In the genomic region with DNA sequence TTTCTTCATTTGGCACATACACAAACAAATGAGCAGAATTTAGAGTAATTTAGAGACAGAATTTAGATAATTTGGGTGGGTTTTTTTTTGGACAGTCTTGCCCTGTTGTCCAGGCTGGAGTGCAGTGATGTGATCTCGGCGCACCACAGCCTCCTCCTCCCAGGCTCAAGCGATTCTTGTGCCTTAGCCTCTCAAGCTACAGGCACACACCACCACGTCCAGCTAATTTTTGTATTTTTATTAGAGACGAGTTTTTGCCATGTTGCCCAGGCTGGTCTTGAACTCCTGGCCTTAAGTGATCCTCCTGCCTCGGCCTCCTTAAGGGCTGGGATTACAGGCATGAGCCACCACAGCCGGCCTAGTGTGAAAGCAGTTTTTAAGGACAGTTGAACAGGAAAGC, we compare ENCODE assay signal across 6 cellular contexts.
"Had no signal": no experiment of that assay in that cellular context is flagged by ENCODE, and none has a peak within 500 bp of the region (broad histone marks: within the 10 kb centered on the region; RNA-seq: fewer than 3 reads in every experiment).

No MANE protein-coding gene starts in this region.

- H3K4me1 Mint-ChIP-seq: IgD-negative memory B cell had no signal

- FAIRE-seq: HTR-8/SVneo, K562 had no signal

- ATAC-seq: K562 had no signal

- H3K27me3 Mint-ChIP-seq: IgD-negative memory B cell had no signal

- H3K4me3 ChIP-seq: K562 had no signal

- DNase-seq: KBM-7, KG1 had no signal

- H3K4me3 Mint-ChIP-seq: IgD-negative memory B cell had no signal

- H3K27ac ChIP-seq: HL-60 had no signal
